In genomic region chr20:987677-988076, GRCh38 we compare ENCODE assay signal across 28 cellular contexts. TPM values are rescaled to one million over a fixed set of nuclear protein-coding genes. Genes with fewer than 3 reads are reported as not detected.
"Had no signal": no experiment of that assay in that cellular context is flagged by ENCODE, and none has a peak within 500 bp of the region (broad histone marks: within the 10 kb centered on the region; RNA-seq: fewer than 3 reads in every experiment).

No MANE protein-coding gene starts in this region.

- FAIRE-seq: colon, endothelial cell of umbilical vein, frontal cortex, islet of Langerhans, keratinocyte had no signal

- H3K36me3 ChIP-seq: esophagus muscularis mucosa, gastroesophageal sphincter, heart right ventricle, left lung, lower lobe of right lung had no signal

- H3K4me3 Mint-ChIP-seq: mesothelial cell of epicardium had no signal

- ATAC-seq: gastroesophageal sphincter, heart right ventricle, left cardiac atrium, left ventricle myocardium superior, lower lobe of right lung, mucosa of descending colon had no signal

- H3K9me3 ChIP-seq: esophagus muscularis mucosa, gastroesophageal sphincter, heart right ventricle, left lung, lower lobe of right lung, mucosa of descending colon had no signal

- DNase-seq: dermis blood vessel endothelial cell; dorsolateral prefrontal cortex; effector CD4-positive, alpha-beta T cell; effector memory CD4-positive, alpha-beta T cell; foreskin keratinocyte; head of caudate nucleus; heart right ventricle; hippocampal formation; left cardiac atrium; left lung; left ventricle myocardium superior; lower lobe of right lung; mesenchymal stem cell; mucosa of descending colon had no signal

- H3K9me3 Mint-ChIP-seq: mesothelial cell of epicardium had no signal

- H3K4me3 ChIP-seq: coronary artery, dorsolateral prefrontal cortex, esophagus muscularis mucosa, gastroesophageal sphincter, heart right ventricle, left lung, lower lobe of right lung, mucosa of descending colon had no signal

- H3K36me3 Mint-ChIP-seq: mesothelial cell of epicardium had no signal

- H3K27ac Mint-ChIP-seq: mesothelial cell of epicardium had no signal

- H3K4me1 Mint-ChIP-seq: mesothelial cell of epicardium had no signal

- H3K27ac ChIP-seq: coronary artery, dorsolateral prefrontal cortex, esophagus muscularis mucosa, foreskin keratinocyte, gastroesophageal sphincter, heart right ventricle, left lung, lower lobe of right lung had no signal

- H3K4me1 ChIP-seq: esophagus muscularis mucosa, foreskin keratinocyte, gastroesophageal sphincter, heart right ventricle, left lung, lower lobe of right lung had no signal

RNA-seq across cellular contexts. Expression of gene RSPO4, which starts 14.4 kb away (rescaled TPM):
- total RNA-seq: dermis blood vessel endothelial cell, endothelial cell of umbilical vein, fibroblast of lung, fibroblast of villous mesenchyme, foreskin keratinocyte, lung microvascular endothelial cell, mesenteric fat pad, myocyte had no signal
- polyA plus RNA-seq: endothelial cell of umbilical vein, fibroblast of lung, keratinocyte had no signal
